21 cellular contexts compared by ENCODE assay signal in the genomic region with DNA sequence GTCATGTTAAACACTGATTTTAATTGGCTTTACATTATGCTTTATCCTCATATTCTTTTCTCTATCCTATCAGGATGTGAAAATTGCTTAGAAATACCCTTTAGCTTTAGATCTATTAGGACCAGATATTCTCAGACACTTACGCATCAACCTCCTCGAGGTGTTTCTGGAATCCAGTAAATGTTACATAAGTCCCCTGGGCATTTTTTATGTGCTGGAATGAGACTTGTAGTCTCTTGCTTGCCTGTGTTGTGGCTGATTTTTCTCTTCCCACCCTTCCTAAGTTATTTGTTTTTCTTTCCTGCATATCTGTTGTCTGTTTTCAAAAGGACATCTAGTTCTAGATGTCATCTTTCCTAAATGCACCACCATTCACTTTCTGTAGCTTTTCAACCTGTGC.
DNase-seq lines count a peak whose midpoint lies in the region; FAIRE-seq and TF ChIP-seq lines count a peak whose summit lies in the region.
"Had no signal": no experiment of that assay in that cellular context is flagged by ENCODE, and none has a peak within 500 bp of the region (broad histone marks: within the 10 kb centered on the region; RNA-seq: fewer than 3 reads in every experiment).

No MANE protein-coding gene starts in this region.

- H3K27ac ChIP-seq in trophoblast cell (ENCODE audit: low read depth, low read length) (no peak overlapping the region), smooth muscle cell (ENCODE audit: low read depth) (peak overlapping the region; percentile 72)
- H3K27ac ChIP-seq: BLaER1 treated with 17β-estradiol and CSF1 and Interleukin-3, amounts not matched to agents 10 nM and 100 nM; HL-60 had no signal

- H3K18ac ChIP-seq in trophoblast cell (ENCODE audit: low read length), result no peak overlapping the region

- no peak overlapping the region for H2AFZ ChIP-seq in trophoblast cell (ENCODE audit: insufficient read depth, low read length, poor library complexity)
- H2AFZ ChIP-seq in smooth muscle cell (ENCODE audit: low read depth), result no peak overlapping the region

- H2BK120ac ChIP-seq in trophoblast cell (ENCODE audit: insufficient read depth, low read length, poor library complexity), result no peak overlapping the region

- H3K27ac Mint-ChIP-seq in activated naive CD4-positive, alpha-beta T cell treated with anti-CD3 and anti-CD28 coated beads, Interleukin-2, amount 50 U/mL, for 24 hours, result peak overlapping the region; percentile 3
- no peak overlapping the region for H3K27ac Mint-ChIP-seq in activated naive CD4-positive, alpha-beta T cell treated with anti-CD3 and anti-CD28 coated beads for 36 hours
- H3K27ac Mint-ChIP-seq in T-helper 2 cell treated with Interferon-gamma antibody and Interleukin-4, amounts not matched to agents 5 μg/mL and 100 μg/mL, for 36 hours, result no peak overlapping the region
- H3K27ac Mint-ChIP-seq: B cell; CD8-positive, alpha-beta T cell; IgD-negative memory B cell had no signal

- DNase-seq in activated naive CD4-positive, alpha-beta T cell treated with anti-CD3 and anti-CD28 coated beads for 36 hours, result no peak
- DNase-seq in HTR-8/SVneo (ENCODE audit: insufficient read length, low spot score) (no peak), trophoblast cell (peak; percentile 30 to 79), smooth muscle cell (lab: John Stamatoyannopoulos, UW; ENCODE audit: unreplicated experiment) (no peak), COR-L47 (lab: John Stamatoyannopoulos, UW) (no peak), NCI-H1092 treated with DMSO at 0.1 percent for 48 hours (lab: John Stamatoyannopoulos, UW) (no peak)
- DNase-seq in T-helper 2 cell treated with Interferon-gamma antibody and Interleukin-4, amounts not matched to agents 5 μg/mL and 100 μg/mL, for 36 hours (ENCODE audit: low spot score), result no peak
- DNase-seq: 8988T; CD8-positive, alpha-beta T cell; DMS 273 treated with DMSO at 0.1 percent for 48 hours; DMS53; DND-41; HCEC 1CT had no signal

- H3K23ac ChIP-seq in trophoblast cell (ENCODE audit: low read length), result no peak overlapping the region

- H3K4me1 ChIP-seq in trophoblast cell (ENCODE audit: control insufficient read depth in 1 of 2, insufficient read depth in 2 of 2, low read length in 2 of 2) (peaks cover 0 to 2% of the 10 kb centered on the region in 2 experiments), smooth muscle cell (ENCODE audit: low read depth) (no peaks in the 10 kb centered on the region)
- H3K4me1 ChIP-seq: BLaER1 treated with 17β-estradiol and CSF1 and Interleukin-3, amounts not matched to agents 10 nM and 100 nM had no signal

- TF ChIP-seq CTCF in smooth muscle cell (IDR thresholded peaks at IDR 0.05; ENCODE audit: borderline replicate concordance, insufficient read depth, poor library complexity, severe bottlenecking), result no peak

- no peak overlapping the region for H2BK5ac ChIP-seq in trophoblast cell (ENCODE audit: low read depth, low read length, poor library complexity)

- peak; percentile 9 for FAIRE-seq in HTR-8/SVneo (lab: Jason Lieb, UNC)
- FAIRE-seq: G401.6, GM12891, GM19239 had no signal

- no peaks in the 10 kb centered on the region for H3K4me1 Mint-ChIP-seq in activated naive CD4-positive, alpha-beta T cell treated with anti-CD3 and anti-CD28 coated beads, Interleukin-2, amount 50 U/mL, for 24 hours
- no peaks in the 10 kb centered on the region for H3K4me1 Mint-ChIP-seq in activated naive CD4-positive, alpha-beta T cell treated with anti-CD3 and anti-CD28 coated beads for 36 hours (ENCODE audit: low read depth)
- no peaks in the 10 kb centered on the region for H3K4me1 Mint-ChIP-seq in T-helper 2 cell treated with Interferon-gamma antibody and Interleukin-4, amounts not matched to agents 5 μg/mL and 100 μg/mL, for 36 hours (ENCODE audit: low read depth)
- H3K4me1 Mint-ChIP-seq: B cell, IgD-negative memory B cell had no signal

- H4K12ac ChIP-seq in trophoblast cell (ENCODE audit: low read depth, low read length), result no peak overlapping the region

- no peaks in the 10 kb centered on the region for H4K20me1 ChIP-seq in smooth muscle cell (ENCODE audit: low read depth)
- H4K20me1 ChIP-seq: BLaER1 treated with 17β-estradiol and CSF1 and Interleukin-3, amounts not matched to agents 10 nM and 100 nM had no signal

- H3K4me3 ChIP-seq in trophoblast cell (ENCODE audit: low read depth, low read length) (no peak overlapping the region), smooth muscle cell (no peak overlapping the region)
- H3K4me3 ChIP-seq: BLaER1 treated with 17β-estradiol and CSF1 and Interleukin-3, amounts not matched to agents 10 nM and 100 nM had no signal

- no peak overlapping the region for H3K4ac ChIP-seq in trophoblast cell (ENCODE audit: low read depth, low read length)

- H3K4me2 ChIP-seq in trophoblast cell (ENCODE audit: low read length), result no peak overlapping the region
- H3K4me2 ChIP-seq in smooth muscle cell, result no peak overlapping the region
- H3K4me2 ChIP-seq: BLaER1 treated with 17β-estradiol and CSF1 and Interleukin-3, amounts not matched to agents 10 nM and 100 nM had no signal

- H3K14ac ChIP-seq in trophoblast cell (ENCODE audit: low read length), result no peak overlapping the region

- H3K27me3 Mint-ChIP-seq in activated naive CD4-positive, alpha-beta T cell treated with anti-CD3 and anti-CD28 coated beads, Interleukin-2, amount 50 U/mL, for 24 hours, result no peaks in the 10 kb centered on the region
- H3K27me3 Mint-ChIP-seq in activated naive CD4-positive, alpha-beta T cell treated with anti-CD3 and anti-CD28 coated beads for 36 hours (ENCODE audit: low read depth), result no peaks in the 10 kb centered on the region
- H3K27me3 Mint-ChIP-seq in T-helper 2 cell treated with Interferon-gamma antibody and Interleukin-4, amounts not matched to agents 5 μg/mL and 100 μg/mL, for 36 hours (ENCODE audit: low read depth), result no peaks in the 10 kb centered on the region
- H3K27me3 Mint-ChIP-seq: B cell, IgD-negative memory B cell had no signal

- H3K36me3 Mint-ChIP-seq in activated naive CD4-positive, alpha-beta T cell treated with anti-CD3 and anti-CD28 coated beads, Interleukin-2, amount 50 U/mL, for 24 hours, result no peaks in the 10 kb centered on the region
- H3K36me3 Mint-ChIP-seq in activated naive CD4-positive, alpha-beta T cell treated with anti-CD3 and anti-CD28 coated beads for 36 hours (ENCODE audit: low read depth), result no peaks in the 10 kb centered on the region
- H3K36me3 Mint-ChIP-seq in T-helper 2 cell treated with Interferon-gamma antibody and Interleukin-4, amounts not matched to agents 5 μg/mL and 100 μg/mL, for 36 hours (ENCODE audit: low read depth), result no peaks in the 10 kb centered on the region
- H3K36me3 Mint-ChIP-seq: CD8-positive, alpha-beta T cell; IgD-negative memory B cell had no signal

- no peaks in the 10 kb centered on the region for H3K27me3 ChIP-seq in trophoblast cell (ENCODE audit: insufficient read depth, low read length)
- H3K27me3 ChIP-seq in smooth muscle cell (ENCODE audit: low read depth), result no peaks in the 10 kb centered on the region
- H3K27me3 ChIP-seq: BLaER1 treated with 17β-estradiol and CSF1 and Interleukin-3, amounts not matched to agents 10 nM and 100 nM had no signal

- no CpG with 5 or more reads among the region's 2 CpGs for WGBS in trophoblast cell (ENCODE audit: extremely low coverage, insufficient coverage, insufficient read length)
- 68% methylated on average over 2 of the region's 2 CpGs for WGBS in smooth muscle cell (ENCODE audit: low lambda C conversion rate)

- H3K79me1 ChIP-seq in trophoblast cell (ENCODE audit: low read length), result no peaks in the 10 kb centered on the region

- intact Hi-C loops in activated naive CD4-positive, alpha-beta T cell treated with anti-CD3 and anti-CD28 coated beads for 36 hours (cut with micrococcal nuclease), result no loop called here

- no peaks in the 10 kb centered on the region for H3F3A ChIP-seq in smooth muscle cell (ENCODE audit: low read depth)

- H4K8ac ChIP-seq in trophoblast cell (ENCODE audit: low read depth, low read length), result no peak overlapping the region

- H2AK5ac ChIP-seq in trophoblast cell (ENCODE audit: low read length), result no peak overlapping the region

- CTCF ChIA-PET in activated naive CD4-positive, alpha-beta T cell treated with anti-CD3 and anti-CD28 coated beads for 36 hours (lab: Charles Lee), result interaction anchor here (0.6 to 0.7 kb wide), 2 partner anchors 52 to 517 kb away, joined by 3 read pairs; no protein-coding TSS in a partner anchor

- H3K4me3 Mint-ChIP-seq in activated naive CD4-positive, alpha-beta T cell treated with anti-CD3 and anti-CD28 coated beads, Interleukin-2, amount 50 U/mL, for 24 hours, result no peak overlapping the region
- no peak overlapping the region for H3K4me3 Mint-ChIP-seq in activated naive CD4-positive, alpha-beta T cell treated with anti-CD3 and anti-CD28 coated beads for 36 hours
- no peak overlapping the region for H3K4me3 Mint-ChIP-seq in T-helper 2 cell treated with Interferon-gamma antibody and Interleukin-4, amounts not matched to agents 5 μg/mL and 100 μg/mL, for 36 hours
- H3K4me3 Mint-ChIP-seq: B cell; CD8-positive, alpha-beta T cell; IgD-negative memory B cell had no signal

- no peaks in the 10 kb centered on the region for H3K79me2 ChIP-seq in trophoblast cell (ENCODE audit: control insufficient read depth, insufficient read depth, low read length, poor library complexity)
- H3K79me2 ChIP-seq in smooth muscle cell (ENCODE audit: low read depth), result no peaks in the 10 kb centered on the region

- no peaks in the 10 kb centered on the region for H3K36me3 ChIP-seq in trophoblast cell (ENCODE audit: control insufficient read depth in 1 of 2, insufficient read depth in 2 of 2, low read length in 2 of 2)
- H3K36me3 ChIP-seq in smooth muscle cell (ENCODE audit: low read depth), result no peaks in the 10 kb centered on the region
- H3K36me3 ChIP-seq: BLaER1 treated with 17β-estradiol and CSF1 and Interleukin-3, amounts not matched to agents 10 nM and 100 nM had no signal

- H3K9me3 Mint-ChIP-seq in activated naive CD4-positive, alpha-beta T cell treated with anti-CD3 and anti-CD28 coated beads, Interleukin-2, amount 50 U/mL, for 24 hours, result no peaks in the 10 kb centered on the region
- H3K9me3 Mint-ChIP-seq in activated naive CD4-positive, alpha-beta T cell treated with anti-CD3 and anti-CD28 coated beads for 36 hours, result no peaks in the 10 kb centered on the region
- H3K9me3 Mint-ChIP-seq in T-helper 2 cell treated with Interferon-gamma antibody and Interleukin-4, amounts not matched to agents 5 μg/mL and 100 μg/mL, for 36 hours, result no peaks in the 10 kb centered on the region

- H2BK12ac ChIP-seq in trophoblast cell (ENCODE audit: low read length), result no peak overlapping the region

- H3K9ac ChIP-seq in trophoblast cell (ENCODE audit: low read length) (no peak overlapping the region), smooth muscle cell (ENCODE audit: low read depth) (no peak overlapping the region)
- H3K9ac ChIP-seq: BLaER1 treated with 17β-estradiol and CSF1 and Interleukin-3, amounts not matched to agents 10 nM and 100 nM had no signal

- H3K9me3 ChIP-seq in trophoblast cell (ENCODE audit: insufficient read depth, low read depth, low read length) (no peaks in the 10 kb centered on the region), smooth muscle cell (replicated peaks; ENCODE audit: low read depth) (no peaks in the 10 kb centered on the region)
- H3K9me3 ChIP-seq: BLaER1 treated with 17β-estradiol and CSF1 and Interleukin-3, amounts not matched to agents 10 nM and 100 nM had no signal

- H4K91ac ChIP-seq in trophoblast cell (ENCODE audit: low read depth, low read length), result no peak overlapping the region

Comparison
In these comparisons a context has a peak if more than half of its experiments do, and no peak if none do; other contexts are left out.
1. DNase-seq: peak in trophoblast cell (2 of 2); none in activated naive CD4-positive, alpha-beta T cell treated with anti-CD3 and anti-CD28 coated beads for 36 hours (single experiment), HTR-8/SVneo (single experiment), smooth muscle cell (single experiment), COR-L47 (single experiment), NCI-H1092 treated with DMSO at 0.1 percent for 48 hours (single experiment) and T-helper 2 cell treated with Interferon-gamma antibody and Interleukin-4, amounts not matched to agents 5 μg/mL and 100 μg/mL, for 36 hours (single experiment).